ENCODE assay signal across 8 cellular contexts in the genomic region with DNA sequence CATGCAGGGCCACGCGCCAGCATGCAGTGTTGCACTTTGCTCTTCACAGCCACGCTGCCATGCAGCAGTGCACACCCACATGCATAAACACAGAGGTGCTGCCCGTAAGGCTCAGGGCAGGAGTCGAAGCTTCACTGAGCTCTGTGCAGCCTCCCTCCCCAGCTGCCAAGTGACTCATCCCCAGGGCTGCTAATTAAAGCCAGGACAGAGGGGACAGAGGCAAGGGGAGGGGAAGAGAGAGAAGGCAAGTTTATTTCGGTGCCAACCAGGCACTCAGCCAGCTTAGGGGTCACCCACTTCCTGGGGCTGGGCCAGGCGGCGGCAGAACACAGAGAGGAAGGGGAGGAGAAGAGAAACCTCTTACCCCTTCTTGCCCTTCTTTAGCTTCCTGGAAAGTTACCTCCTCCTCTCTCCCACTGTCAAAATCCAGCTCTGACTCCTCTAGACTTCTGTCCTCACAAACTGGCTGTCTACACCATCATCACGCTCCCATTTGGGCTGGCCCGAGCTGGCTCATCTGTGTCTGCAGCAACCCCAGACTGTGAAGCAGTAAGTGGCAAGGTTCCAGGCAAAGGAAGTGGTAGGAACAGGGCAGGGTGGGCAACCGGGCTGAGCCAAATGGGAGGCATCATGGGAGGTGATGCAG. TPM values are rescaled to one million over a fixed set of nuclear protein-coding genes. Genes with fewer than 3 reads are reported as not detected.
DNase-seq lines count a peak whose midpoint lies in the region; ATAC-seq and TF ChIP-seq lines count a peak whose summit lies in the region.

No MANE protein-coding gene starts in this region.

- H3K27me3 Mint-ChIP-seq in activated CD4-positive, alpha-beta memory T cell treated with anti-CD3 and anti-CD28 coated beads, Interleukin-2, amount 10 ng/mL, durations not matched to agents 7 days and 5 days, result no peaks in the 10 kb centered on the region
- peaks cover 0 to 58% (median 0%) of the 10 kb centered on the region in 3 donors for H3K27me3 Mint-ChIP-seq in naive B cell

- POLR2A ChIA-PET in activated CD4-positive, alpha-beta memory T cell treated with anti-CD3 and anti-CD28 coated beads, Interleukin-2, amount 10 ng/mL, durations not matched to agents 7 days and 5 days (lab: Charles Lee), result interaction anchor here (0.9 to 1.5 kb wide), 5 partner anchors 35 to 757 kb away, joined by 3 to 7 read pairs (median 3); a partner anchor contains a TSS

- no peaks in the 10 kb centered on the region for H3K9me3 Mint-ChIP-seq in activated CD4-positive, alpha-beta memory T cell treated with anti-CD3 and anti-CD28 coated beads, Interleukin-2, amount 10 ng/mL, durations not matched to agents 7 days and 5 days
- no peaks in the 10 kb centered on the region for H3K9me3 Mint-ChIP-seq in naive B cell

- TF ChIP-seq CTCF in epithelial cell of esophagus (IDR thresholded peaks at IDR 0.05; ENCODE audit: insufficient read depth, low read depth, low read length, missing control alignments), result no peak

- H3K36me3 Mint-ChIP-seq in activated CD4-positive, alpha-beta memory T cell treated with anti-CD3 and anti-CD28 coated beads, Interleukin-2, amount 10 ng/mL, durations not matched to agents 7 days and 5 days (ENCODE audit: low read depth), result no peaks in the 10 kb centered on the region
- H3K36me3 Mint-ChIP-seq in naive B cell, result no peaks in the 10 kb centered on the region

- CTCF ChIA-PET in activated CD4-positive, alpha-beta memory T cell treated with anti-CD3 and anti-CD28 coated beads, Interleukin-2, amount 10 ng/mL, durations not matched to agents 7 days and 5 days (lab: Charles Lee), result interaction anchor here (1.1 to 1.2 kb wide), 2 partner anchors 31 to 158 kb away, joined by 3 to 5 read pairs; no protein-coding TSS in a partner anchor

- H3K4me3 Mint-ChIP-seq in activated CD4-positive, alpha-beta memory T cell treated with anti-CD3 and anti-CD28 coated beads, Interleukin-2, amount 10 ng/mL, durations not matched to agents 7 days and 5 days, result peak overlapping the region; percentile 55
- H3K4me3 Mint-ChIP-seq in naive B cell, result peak overlapping the region; percentile 64 to 84 (median 77)

- peak overlapping the region; percentile 69 for H3K27ac Mint-ChIP-seq in activated CD4-positive, alpha-beta memory T cell treated with anti-CD3 and anti-CD28 coated beads, Interleukin-2, amount 10 ng/mL, durations not matched to agents 7 days and 5 days
- peak overlapping the region in 3 of 6 donors; percentile 69 to 82 (median 76) for H3K27ac Mint-ChIP-seq in naive B cell

- DNase-seq in ELR (ENCODE audit: low read depth), result peak; percentile 49
- peak; percentile 15 for DNase-seq in NCI-H2029 (lab: John Stamatoyannopoulos, UW)
- DNase-seq in activated CD4-positive, alpha-beta memory T cell treated with anti-CD3 and anti-CD28 coated beads, Interleukin-2, amount 10 ng/mL, durations not matched to agents 7 days and 5 days, result peak; percentile 40
- peak; percentile 48 for DNase-seq in epithelial cell of esophagus (ENCODE audit: low read depth)
- DNase-seq in naive B cell, result peak; percentile 5
- peak; percentile 72 for DNase-seq in ureter (ENCODE audit: low spot score)
- no peak for DNase-seq in iPS-NIHi11 (ENCODE audit: low spot score)

- no peak overlapping the region for H3K4me3 ChIP-seq in epithelial cell of esophagus (ENCODE audit: low read length)

- H3K4me1 Mint-ChIP-seq in activated CD4-positive, alpha-beta memory T cell treated with anti-CD3 and anti-CD28 coated beads, Interleukin-2, amount 10 ng/mL, durations not matched to agents 7 days and 5 days, result peaks cover 23% of the 10 kb centered on the region
- peaks cover 21 to 34% (median 24%) of the 10 kb centered on the region in 3 donors for H3K4me1 Mint-ChIP-seq in naive B cell

- ATAC-seq in naive B cell (ENCODE audit: low read depth in 2 of 2), result peak; percentile 43 to 48
- ATAC-seq in GM21723 (IDR thresholded peaks at IDR 0.05; ENCODE audit: unreplicated experiment), result no peak

RNA-seq across cellular contexts. Expression of a gene that starts 6.2 kb away (rescaled TPM):
- under 1 TPM; 0.20 to 0.48 TPM for total RNA-seq in activated CD4-positive, alpha-beta memory T cell treated with anti-CD3 and anti-CD28 coated beads, Interleukin-2, amount 10 ng/mL, durations not matched to agents 7 days and 5 days
- polyA plus RNA-seq in naive B cell (ENCODE audit: low read depth in 6 of 6), result 1 to 10 TPM in 2 of 6 donors, under 1 TPM in 3, not detected in 1; 0.49 to 2.2 (median 0.89) TPM
- total RNA-seq in ureter, result 31.7 TPM

Comparison
In these comparisons a context has a peak if more than half of its experiments do, and no peak if none do; other contexts are left out.
1. RNA of a gene that starts 6.2 kb away (total RNA-seq): 31.7 TPM in ureter (single experiment); 0.20 to 0.48 TPM in activated CD4-positive, alpha-beta memory T cell treated with anti-CD3 and anti-CD28 coated beads, Interleukin-2, amount 10 ng/mL, durations not matched to agents 7 days and 5 days; every median in the first group is over 10 times any median in the second.